7 cellular contexts compared by ENCODE assay signal in the genomic region with DNA sequence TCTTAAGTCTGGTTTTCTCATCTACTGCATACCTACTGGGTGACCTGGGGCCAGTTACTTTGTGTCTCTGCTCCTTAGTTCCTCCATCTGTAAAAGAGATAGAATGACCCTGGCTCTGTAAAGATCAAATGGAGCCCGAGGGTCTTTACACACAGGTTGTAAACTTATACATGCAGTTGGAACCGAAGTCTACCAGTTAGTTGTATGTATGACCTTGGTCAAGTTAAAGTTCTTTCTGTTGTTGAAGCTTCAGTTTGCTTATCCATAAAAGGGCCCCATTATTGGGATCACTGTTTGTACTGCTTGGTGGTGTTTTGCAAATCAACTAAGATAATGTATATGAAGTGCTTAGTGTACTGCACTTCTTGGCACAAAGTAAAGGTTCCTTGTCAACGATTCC.
"Had no signal": no experiment of that assay in that cellular context is flagged by ENCODE, and none has a peak within 500 bp of the region (broad histone marks: within the 10 kb centered on the region; RNA-seq: fewer than 3 reads in every experiment).

No MANE protein-coding gene starts in this region.

- ATAC-seq: K562 had no signal

- DNase-seq: IMR-90, KBM-7, KG1 had no signal

- H3K4me2 ChIP-seq: KMS-11 had no signal

- H3K27ac ChIP-seq: HL-60, KMS-11 had no signal

- H3K9ac ChIP-seq: KMS-11 had no signal

- H3K4me3 ChIP-seq: K562 had no signal

- FAIRE-seq: HTR-8/SVneo, K562 had no signal
